26 cellular contexts compared by ENCODE assay signal in the genomic region with DNA sequence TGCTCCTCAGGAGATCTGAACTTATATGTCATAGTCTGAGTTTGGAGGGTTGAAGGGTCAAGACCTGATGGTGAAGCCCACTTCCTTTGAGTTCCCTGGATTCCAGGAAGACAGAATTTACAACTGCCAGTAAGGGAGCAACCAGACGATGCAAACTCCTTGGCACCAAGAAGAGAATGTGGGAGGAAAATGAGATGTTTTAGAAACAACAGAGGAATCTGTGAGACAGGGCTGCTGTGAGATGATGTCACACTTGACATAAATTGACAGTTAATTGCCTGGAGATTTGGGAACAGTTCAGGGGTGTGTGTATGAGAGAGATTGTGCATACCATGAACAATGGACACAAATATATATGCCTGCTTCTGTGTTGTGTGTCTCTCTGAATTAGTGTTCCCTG.
"Had no signal": no experiment of that assay in that cellular context is flagged by ENCODE, and none has a peak within 500 bp of the region (broad histone marks: within the 10 kb centered on the region; RNA-seq: fewer than 3 reads in every experiment).

No MANE protein-coding gene starts in this region.

- H3K4me1 ChIP-seq: left lung, lower lobe of right lung, pancreas, prostate gland, sigmoid colon, spleen, suprapubic skin, upper lobe of right lung had no signal

- H3K9me3 ChIP-seq: lower lobe of right lung, pancreas, prostate gland, suprapubic skin, thoracic aorta, tibial artery, upper lobe of right lung had no signal

- H3K4me1 Mint-ChIP-seq: nephron; stimulated activated effector memory CD8-positive, alpha-beta T cell treated with anti-CD3 and anti-CD28 coated beads, Interleukin-12 subunit alpha, Interleukin-12 subunit beta, amount 100 ng/mL, for 72 hours had no signal

- H3K36me3 ChIP-seq: left lung, lower lobe of right lung, pancreas, prostate gland, sigmoid colon, spleen, suprapubic skin, thoracic aorta, tibial artery, upper lobe of right lung had no signal

- H3K27me3 ChIP-seq: left lung, pancreas, sigmoid colon, suprapubic skin, tibial artery, upper lobe of right lung had no signal

- DNase-seq: hippocampal formation; kidney glomerular epithelial cell; left cardiac atrium; left lung; lower lobe of right lung; mammary epithelial cell; mesenchymal stem cell; naive thymus-derived CD8-positive, alpha-beta T cell; pancreas; posterior cingulate gyrus; retina; right cardiac atrium; sigmoid colon; small intestine; spleen; stimulated activated CD4-positive, alpha-beta T cell treated with anti-CD3 and anti-CD28 coated beads, Interleukin-4, amount 100 ng/mL, for 24 hours; stimulated activated naive CD4-positive, alpha-beta T cell; tibial artery; trophoblast cell; upper lobe of right lung had no signal

- H3K27ac ChIP-seq: left lung, lower lobe of right lung, pancreas, prostate gland, sigmoid colon, spleen, suprapubic skin, thoracic aorta, tibial artery, upper lobe of right lung had no signal

- H3K4me3 ChIP-seq: left lung, lower lobe of right lung, pancreas, prostate gland, sigmoid colon, spleen, suprapubic skin, thoracic aorta, tibial artery, upper lobe of right lung had no signal

- H3K4me3 Mint-ChIP-seq: naive thymus-derived CD8-positive, alpha-beta T cell; nephron; stimulated activated effector memory CD8-positive, alpha-beta T cell treated with anti-CD3 and anti-CD28 coated beads, Interleukin-12 subunit alpha, Interleukin-12 subunit beta, amount 100 ng/mL, for 72 hours; stimulated activated naive CD8-positive, alpha-beta T cell treated with anti-CD3 and anti-CD28 coated beads, Interleukin-15, Interleukin-2, amounts not matched to agents 100 ng/mL and 50 ng/mL, for 24 hours had no signal

- H3K9me3 Mint-ChIP-seq: nephron; stimulated activated effector memory CD8-positive, alpha-beta T cell treated with anti-CD3 and anti-CD28 coated beads, Interleukin-12 subunit alpha, Interleukin-12 subunit beta, amount 100 ng/mL, for 72 hours; stimulated activated naive CD8-positive, alpha-beta T cell treated with anti-CD3 and anti-CD28 coated beads, Interleukin-15, Interleukin-2, amounts not matched to agents 100 ng/mL and 50 ng/mL, for 24 hours had no signal

- H3K36me3 Mint-ChIP-seq: naive thymus-derived CD8-positive, alpha-beta T cell; stimulated activated effector memory CD8-positive, alpha-beta T cell treated with anti-CD3 and anti-CD28 coated beads, Interleukin-12 subunit alpha, Interleukin-12 subunit beta, amount 100 ng/mL, for 72 hours had no signal

- H3K27ac Mint-ChIP-seq: naive thymus-derived CD8-positive, alpha-beta T cell; nephron; stimulated activated effector memory CD8-positive, alpha-beta T cell treated with anti-CD3 and anti-CD28 coated beads, Interleukin-12 subunit alpha, Interleukin-12 subunit beta, amount 100 ng/mL, for 72 hours; stimulated activated naive CD8-positive, alpha-beta T cell treated with anti-CD3 and anti-CD28 coated beads, Interleukin-15, Interleukin-2, amounts not matched to agents 100 ng/mL and 50 ng/mL, for 24 hours had no signal

- H3K27me3 Mint-ChIP-seq: stimulated activated naive CD8-positive, alpha-beta T cell treated with anti-CD3 and anti-CD28 coated beads, Interleukin-15, Interleukin-2, amounts not matched to agents 100 ng/mL and 50 ng/mL, for 24 hours had no signal
